9 cellular contexts compared by ENCODE assay signal in genomic region chr16:13873835-13874438, GRCh38. TPM values are rescaled to one million over a fixed set of nuclear protein-coding genes. Genes with fewer than 3 reads are reported as not detected.
A peak's percentile ranks its signal among the peaks of the same experiment; 100 is the strongest.
DNase-seq lines count a peak whose midpoint lies in the region; ATAC-seq and TF ChIP-seq lines count a peak whose summit lies in the region.
"Had no signal": no experiment of that assay in that cellular context is flagged by ENCODE, and none has a peak within 500 bp of the region (broad histone marks: within the 10 kb centered on the region; RNA-seq: fewer than 3 reads in every experiment).

No MANE protein-coding gene starts in this region.

- H3K4me1 ChIP-seq in A673 (ENCODE audit: insufficient read depth, low read length, poor library complexity, severe bottlenecking) (no peaks in the 10 kb centered on the region), GM23248 (ENCODE audit: insufficient read depth) (no peaks in the 10 kb centered on the region)

- DNase-seq in A673 (ENCODE audit: low spot score) (peak; percentile 60), GM23248 (peak; percentile 21), OCI-M1 (lab: John Stamatoyannopoulos, UW) (peak; percentile 33), glutamatergic neuron (peak; percentile 60), NCI-H510A (lab: John Stamatoyannopoulos, UW) (no peak), HCEC 1CT (no peak), T-helper 17 cell (no peak)
- no peak for DNase-seq in activated CD4-positive, alpha-beta memory T cell treated with anti-CD3 and anti-CD28 coated beads, Interleukin-2, amount 10 ng/mL, durations not matched to agents 7 days and 5 days

- CTCF ChIA-PET in A673 (lab: Charles Lee) = interaction anchor here (0.6 to 1.0 kb wide), 4 partner anchors 9 to 1778 kb away, joined by 3 to 9 read pairs (median 4); partner anchors contain the start of gene ERCC4
- CTCF ChIA-PET in activated CD4-positive, alpha-beta memory T cell treated with anti-CD3 and anti-CD28 coated beads, Interleukin-2, amount 10 ng/mL, durations not matched to agents 7 days and 5 days (lab: Charles Lee) = no interaction called here

- H3K27me3 Mint-ChIP-seq in glutamatergic neuron (ENCODE audit: unreplicated experiment) (no peaks in the 10 kb centered on the region), T-helper 17 cell (peaks cover 46% of the 10 kb centered on the region)
- peaks cover 10% of the 10 kb centered on the region for H3K27me3 Mint-ChIP-seq in activated CD4-positive, alpha-beta memory T cell treated with anti-CD3 and anti-CD28 coated beads, Interleukin-2, amount 10 ng/mL, durations not matched to agents 7 days and 5 days

- peak; percentile 69 for TF ChIP-seq CTCF in A673 (conservative IDR thresholded peaks at IDR 0.05; ENCODE audit: low read depth, low read length)
- peak; percentile 54 for TF ChIP-seq CTCF in glutamatergic neuron (IDR thresholded peaks at IDR 0.05; ENCODE audit: partially characterized antibody, unreplicated experiment)

- no peaks in the 10 kb centered on the region for H3F3A ChIP-seq in GM23248 (ENCODE audit: insufficient read depth)

- no peaks in the 10 kb centered on the region for H3K9me2 ChIP-seq in GM23248 (ENCODE audit: insufficient read depth)

- H3K4me3 Mint-ChIP-seq in glutamatergic neuron (ENCODE audit: unreplicated experiment) (no peak overlapping the region), T-helper 17 cell (no peak overlapping the region)
- H3K4me3 Mint-ChIP-seq in activated CD4-positive, alpha-beta memory T cell treated with anti-CD3 and anti-CD28 coated beads, Interleukin-2, amount 10 ng/mL, durations not matched to agents 7 days and 5 days = no peak overlapping the region
- H3K4me3 Mint-ChIP-seq: T-helper 1 cell treated with Interleukin-12 subunit alpha and Interleukin-12 subunit beta and Interleukin-4 antibody, amounts not matched to agents 30 μg/mL and 1 μg/mL, for 36 hours had no signal

- WGBS in GM23248 (ENCODE audit: low coverage in 1 of 2, low lambda C conversion rate in 2 of 2, missing lambda C conversion rate in 2 of 2), 2 experiments = 6 to 10% methylated on average over 5 of the region's 5 CpGs

- H3K9me3 Mint-ChIP-seq in glutamatergic neuron (ENCODE audit: unreplicated experiment) = no peaks in the 10 kb centered on the region
- H3K9me3 Mint-ChIP-seq in activated CD4-positive, alpha-beta memory T cell treated with anti-CD3 and anti-CD28 coated beads, Interleukin-2, amount 10 ng/mL, durations not matched to agents 7 days and 5 days = no peaks in the 10 kb centered on the region
- H3K9me3 Mint-ChIP-seq: T-helper 1 cell treated with Interleukin-12 subunit alpha and Interleukin-12 subunit beta and Interleukin-4 antibody, amounts not matched to agents 30 μg/mL and 1 μg/mL, for 36 hours had no signal

- no peak overlapping the region for H3K9ac ChIP-seq in GM23248

- no peak overlapping the region for H3K27ac Mint-ChIP-seq in glutamatergic neuron (ENCODE audit: unreplicated experiment)
- no peak overlapping the region for H3K27ac Mint-ChIP-seq in activated CD4-positive, alpha-beta memory T cell treated with anti-CD3 and anti-CD28 coated beads, Interleukin-2, amount 10 ng/mL, durations not matched to agents 7 days and 5 days
- no peak overlapping the region for H3K27ac Mint-ChIP-seq in T-helper 17 cell
- H3K27ac Mint-ChIP-seq: T-helper 1 cell treated with Interleukin-12 subunit alpha and Interleukin-12 subunit beta and Interleukin-4 antibody, amounts not matched to agents 30 μg/mL and 1 μg/mL, for 36 hours had no signal

- in situ Hi-C loops in GM23248 (cut with MboI) = no loop called here

- no peak overlapping the region for H3K4me2 ChIP-seq in GM23248 (ENCODE audit: unreplicated experiment)

- POLR2A ChIA-PET in A673 (lab: Charles Lee; ENCODE audit: low non-redundant PET) = no interaction called here
- POLR2A ChIA-PET in activated CD4-positive, alpha-beta memory T cell treated with anti-CD3 and anti-CD28 coated beads, Interleukin-2, amount 10 ng/mL, durations not matched to agents 7 days and 5 days (lab: Charles Lee) = no interaction called here

- H3K27ac ChIP-seq in A673 (ENCODE audit: low read depth, low read length, poor library complexity, severe bottlenecking) = no peak overlapping the region
- H3K27ac ChIP-seq in GM23248 = no peak overlapping the region

- H3K36me3 Mint-ChIP-seq in glutamatergic neuron (ENCODE audit: unreplicated experiment) = no peaks in the 10 kb centered on the region
- H3K36me3 Mint-ChIP-seq in activated CD4-positive, alpha-beta memory T cell treated with anti-CD3 and anti-CD28 coated beads, Interleukin-2, amount 10 ng/mL, durations not matched to agents 7 days and 5 days (ENCODE audit: low read depth) = no peaks in the 10 kb centered on the region
- peaks cover 3% of the 10 kb centered on the region for H3K36me3 Mint-ChIP-seq in T-helper 17 cell (ENCODE audit: low read depth)

- H3K4me3 ChIP-seq in A673 (ENCODE audit: low read depth, low read length, poor library complexity, severe bottlenecking) (no peak overlapping the region), GM23248 (no peak overlapping the region)

- intact Hi-C loops in A673 (cut with micrococcal nuclease; ENCODE audit: unreplicated experiment) = loop anchor here (5.0 to 10.0 kb wide), 4 partner anchors 979 to 1777 kb away; no protein-coding TSS in a partner anchor

- no peak for ATAC-seq in T-helper 17 cell

- H3K27me3 ChIP-seq in A673 (replicated peaks; ENCODE audit: insufficient read depth, low read depth, low read length, poor library complexity) = peaks cover 5% of the 10 kb centered on the region
- H3K27me3 ChIP-seq in GM23248 (replicated peaks; ENCODE audit: insufficient read depth) = no peaks in the 10 kb centered on the region; the same call in 1 of the 2 replicates

- no TSS peak for BruUV-seq in A673 (replicated peaks; lab: Mats Ljungman, UMichigan)

- no peaks in the 10 kb centered on the region for H4K20me1 ChIP-seq in GM23248 (ENCODE audit: insufficient read depth)

- no peaks in the 10 kb centered on the region for H3K4me1 Mint-ChIP-seq in glutamatergic neuron (ENCODE audit: low read depth, unreplicated experiment)
- peaks cover 2% of the 10 kb centered on the region for H3K4me1 Mint-ChIP-seq in activated CD4-positive, alpha-beta memory T cell treated with anti-CD3 and anti-CD28 coated beads, Interleukin-2, amount 10 ng/mL, durations not matched to agents 7 days and 5 days
- H3K4me1 Mint-ChIP-seq in T-helper 17 cell = no peaks in the 10 kb centered on the region

- H3K9me3 ChIP-seq in A673 (ENCODE audit: low read depth, low read length, poor library complexity, severe bottlenecking) (no peaks in the 10 kb centered on the region), GM23248 (ENCODE audit: low read depth) (no peaks in the 10 kb centered on the region), T-helper 17 cell (ENCODE audit: control insufficient read depth, low read length, poor library complexity, severe bottlenecking) (no peaks in the 10 kb centered on the region)

- H2AFZ ChIP-seq in GM23248 = no peak overlapping the region

- H3K36me3 ChIP-seq in A673 (ENCODE audit: insufficient read depth, low read length, poor library complexity, severe bottlenecking) (no peaks in the 10 kb centered on the region), GM23248 (ENCODE audit: low read depth) (no peaks in the 10 kb centered on the region)

- H3K79me2 ChIP-seq in GM23248 (ENCODE audit: insufficient read depth) = no peaks in the 10 kb centered on the region

RNA-seq across cellular contexts. Expression of gene ERCC4, which starts 46.0 kb away (rescaled TPM):
- total RNA-seq in A673 (2021) (18.5 and 18.8 TPM in 2 replicates), glutamatergic neuron (ENCODE audit: unreplicated experiment) (14.5 TPM), T-helper 17 cell (1 to 10 TPM; 8.7 to 9.9 TPM)
- 7.5 and 14.3 TPM in 2 replicates for total RNA-seq in GM23248 (2014; rRNA removed; shearing (Covaris generic))
- 19.3 and 20.1 TPM in 2 replicates for polyA plus RNA-seq in GM23248 (2016; fragmentation: Nextera tagmentation; extraction: Ambion mirVana)
- 10 to 100 TPM; 10.1 to 11.1 TPM for total RNA-seq in activated CD4-positive, alpha-beta memory T cell treated with anti-CD3 and anti-CD28 coated beads, Interleukin-2, amount 10 ng/mL, durations not matched to agents 7 days and 5 days

Comparison
In these comparisons a context has a peak if more than half of its experiments do, and no peak if none do; other contexts are left out.
1. DNase-seq: peak in A673 (single experiment), GM23248 (single experiment), OCI-M1 (single experiment) and glutamatergic neuron (single experiment); none in NCI-H510A (single experiment), activated CD4-positive, alpha-beta memory T cell treated with anti-CD3 and anti-CD28 coated beads, Interleukin-2, amount 10 ng/mL, durations not matched to agents 7 days and 5 days (single experiment), HCEC 1CT (single experiment) and T-helper 17 cell (0 of 3).